In the genomic region with DNA sequence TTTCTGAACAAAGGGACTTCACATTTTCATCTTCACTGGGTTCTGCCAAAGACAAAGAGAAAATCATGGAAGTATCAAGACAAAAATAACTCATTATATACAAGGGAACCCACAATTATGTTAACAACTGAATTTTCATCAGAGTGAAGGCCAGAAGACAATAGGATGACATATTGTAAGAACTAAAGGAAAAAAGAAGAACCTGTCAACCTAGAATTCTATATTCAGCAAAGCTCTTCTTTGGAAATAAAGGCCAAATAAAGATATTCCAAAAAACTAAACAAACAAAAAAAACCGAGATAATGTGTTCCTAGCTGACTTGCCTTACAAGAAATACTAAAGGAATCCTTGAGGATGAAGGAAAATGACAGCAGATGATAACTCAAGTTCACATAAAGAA, we compare ENCODE assay signal across 7 cellular contexts.
"Had no signal": no experiment of that assay in that cellular context is flagged by ENCODE, and none has a peak within 500 bp of the region (broad histone marks: within the 10 kb centered on the region; RNA-seq: fewer than 3 reads in every experiment).

No MANE protein-coding gene starts in this region.

- DNase-seq: GDM1, GF-D8 had no signal

- FAIRE-seq: G401.6, GM12878, GM12891, GM12892, GM18507 had no signal

- ATAC-seq: GM12878 had no signal

- H3K4me3 ChIP-seq: GM12878 had no signal
